In the genomic region with DNA sequence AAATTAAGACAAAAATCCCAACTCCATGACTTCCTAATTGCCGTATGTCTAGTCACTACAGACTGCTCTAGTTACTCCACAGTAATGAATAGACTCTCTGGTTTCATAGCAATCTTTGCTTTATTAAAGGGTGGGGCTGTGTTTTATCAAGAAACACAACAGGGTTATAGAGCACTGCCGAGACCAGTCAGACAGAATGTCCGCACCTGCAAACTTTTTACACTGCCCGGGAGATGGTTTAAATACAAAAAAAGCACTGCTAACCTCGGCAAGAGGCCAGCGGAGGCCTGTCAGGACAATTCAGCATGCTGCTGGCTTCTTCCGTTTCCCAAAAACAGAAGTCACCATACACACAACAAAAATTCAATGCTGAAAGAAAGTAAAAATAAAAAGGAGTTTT, we compare ENCODE assay signal across 11 cellular contexts.
A peak's percentile ranks its signal among the peaks of the same experiment; 100 is the strongest.
DNase-seq lines count a peak whose midpoint lies in the region; ATAC-seq and TF ChIP-seq lines count a peak whose summit lies in the region.
"Had no signal": no experiment of that assay in that cellular context is flagged by ENCODE, and none has a peak within 500 bp of the region (broad histone marks: within the 10 kb centered on the region; RNA-seq: fewer than 3 reads in every experiment).

No MANE protein-coding gene starts in this region.

- H3K9me3 ChIP-seq in Peyer's patch, result no peaks in the 10 kb centered on the region
- H3K9me3 ChIP-seq in tibial artery, result no peaks in the 10 kb centered on the region

- peak overlapping the region; percentile 4 to 61 (median 34) for H3K27ac ChIP-seq in Peyer's patch
- H3K27ac ChIP-seq in dorsolateral prefrontal cortex, result peak overlapping the region in 53 of 59 donors; percentile 1 to 83 (median 58)
- H3K27ac ChIP-seq in tibial artery, result peak overlapping the region; percentile 18 to 20

- H3K4me1 ChIP-seq in Peyer's patch, result peaks cover 3 to 27% (median 8%) of the 10 kb centered on the region in 4 donors
- peaks cover 0 to 22% (median 9%) of the 10 kb centered on the region in 4 donors for H3K4me1 ChIP-seq in tibial artery

- TF ChIP-seq POLR2A in Peyer's patch (IDR thresholded peaks at IDR 0.05), result peak in 1 of 2 donors; percentile 16

- no peak for DNase-seq in Peyer's patch
- no peak for DNase-seq in dorsolateral prefrontal cortex
- DNase-seq in midbrain (lab: John Stamatoyannopoulos, UW), result peak; percentile 33
- peak in 1 of 2 donors; percentile 55 for DNase-seq in tibial artery
- DNase-seq in germinal center (ENCODE audit: low spot score), result no peak
- DNase-seq in NCI-H187 treated with DMSO at 0.1 percent for 48 hours (lab: John Stamatoyannopoulos, UW), result no peak
- DNase-seq: effector CD4-positive, alpha-beta T cell; HCEC 1CT; NCI-H1092; T-helper 9 cell had no signal

- no peak overlapping the region for H3K4me3 ChIP-seq in Peyer's patch
- no peak overlapping the region for H3K4me3 ChIP-seq in dorsolateral prefrontal cortex
- no peak overlapping the region for H3K4me3 ChIP-seq in tibial artery

- no peak for ATAC-seq in HG03139 (IDR thresholded peaks at IDR 0.05; ENCODE audit: unreplicated experiment)

- no peak for TF ChIP-seq CTCF in Peyer's patch (IDR thresholded peaks at IDR 0.05)
- no peak for TF ChIP-seq CTCF in dorsolateral prefrontal cortex (IDR thresholded peaks at IDR 0.05 in 54 of 56, conservative IDR thresholded peaks at IDR 0.05 in 2 of 56; ENCODE audit: low read depth in 1 of 56, partially characterized antibody in 56 of 56)
- no peak for TF ChIP-seq CTCF in tibial artery (IDR thresholded peaks at IDR 0.05)

- peaks cover 0 to 65% (median 0%) of the 10 kb centered on the region in 3 donors for H3K36me3 ChIP-seq in Peyer's patch
- peaks cover 35 to 76% (median 41%) of the 10 kb centered on the region in 3 donors for H3K36me3 ChIP-seq in tibial artery

- H3K27me3 ChIP-seq in Peyer's patch (no peaks in the 10 kb centered on the region), dorsolateral prefrontal cortex (no peaks in the 10 kb centered on the region), tibial artery (no peaks in the 10 kb centered on the region)

- intact Hi-C loops in dorsolateral prefrontal cortex (cut with DNase I), result no loop called here
- intact Hi-C loops in tibial artery (cut with DNase I; ENCODE audit: low total_unique reads), result loop anchor here (2.0 kb wide), 1 partner anchor 42 kb away; no protein-coding TSS in a partner anchor
